Comparison of ENCODE assay signal across 18 cellular contexts in the genomic region with DNA sequence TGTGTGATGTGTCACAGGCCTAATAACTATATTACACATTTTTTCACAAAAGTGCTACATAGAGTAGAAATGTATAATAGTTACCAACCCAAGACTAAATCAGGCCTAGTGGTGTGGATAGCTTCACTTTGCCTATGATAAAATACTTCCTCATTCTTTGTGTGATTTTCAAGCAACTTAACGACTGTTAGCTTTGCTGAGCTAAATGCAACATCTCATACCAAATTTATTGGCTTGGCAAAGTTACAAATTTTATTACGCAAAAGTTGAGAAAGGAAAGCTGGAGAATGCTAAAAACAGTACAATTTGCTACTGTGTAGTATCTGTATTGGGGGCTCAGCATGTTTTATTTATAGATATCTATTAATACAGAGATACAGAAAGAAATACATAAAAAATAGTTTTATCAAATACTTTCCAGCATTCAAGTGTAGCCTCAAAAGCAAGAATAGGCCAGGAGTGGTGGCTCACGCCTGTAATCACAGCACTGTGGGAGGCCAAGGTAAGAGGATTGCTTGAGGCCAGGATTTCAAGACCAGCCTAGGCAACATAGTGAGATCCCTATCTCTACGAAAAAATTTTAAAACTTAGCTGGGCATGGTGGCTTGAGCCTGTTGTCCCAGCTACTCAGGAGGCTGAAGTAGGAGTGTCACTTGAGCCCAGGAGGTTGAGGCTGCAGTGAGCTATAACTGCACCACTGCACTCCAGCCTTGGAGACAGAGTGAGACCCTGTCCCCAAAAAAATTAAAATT. TPM values are rescaled to one million over a fixed set of nuclear protein-coding genes. Genes with fewer than 3 reads are reported as not detected.
DNase-seq lines count a peak whose midpoint lies in the region; ATAC-seq, FAIRE-seq and TF ChIP-seq lines count a peak whose summit lies in the region.
"Had no signal": no experiment of that assay in that cellular context is flagged by ENCODE, and none has a peak within 500 bp of the region (broad histone marks: within the 10 kb centered on the region; RNA-seq: fewer than 3 reads in every experiment).

No MANE protein-coding gene starts in this region.

- H2AFZ ChIP-seq in PC-3 (ENCODE audit: low read length): 0 out of 2 replicates have a peak overlapping the region, but pooled peaks have one; percentile 90
- no peak overlapping the region for H2AFZ ChIP-seq in keratinocyte (ENCODE audit: control insufficient read depth, low read length)

- dilution Hi-C loops in keratinocyte (cut with MboI; ENCODE audit: extremely low pct_ligation_motif_present, low sequenced_read_pairs): no loop called here

- POLR2A ChIA-PET in PC-3 (lab: Charles Lee; ENCODE audit: unreplicated experiment): interaction anchor here (0.5 to 0.6 kb wide), 4 partner anchors 38 to 517 kb away, joined by 3 to 10 read pairs (median 4); no protein-coding TSS in a partner anchor

- ATAC-seq in PC-3 (no peak), GM18505 (IDR thresholded peaks at IDR 0.05; ENCODE audit: unreplicated experiment) (no peak)
- ATAC-seq: activated CD8-positive, alpha-beta memory T cell treated with anti-CD3 and anti-CD28 coated beads, Interleukin-2, amount 10 ng/mL, durations not matched to agents 7 days and 5 days; left ventricle myocardium superior had no signal

- H3K4me3 ChIP-seq in PC-3 (ENCODE audit: low read length): peak overlapping the region; percentile 77; the same call in 1 of the 2 replicates
- no peak overlapping the region for H3K4me3 ChIP-seq in keratinocyte (ENCODE audit: control insufficient read depth in 2 of 3, extremely low read depth in 1 of 3, insufficient read depth in 2 of 3, low read depth in 1 of 3, low read length in 3 of 3)
- H3K4me3 ChIP-seq: cardiac muscle cell had no signal

- peaks cover 9% of the 10 kb centered on the region for H3K79me2 ChIP-seq in PC-3 (ENCODE audit: low read length)
- H3K79me2 ChIP-seq in keratinocyte (ENCODE audit: control insufficient read depth, insufficient read depth, low read length): peaks cover 6% of the 10 kb centered on the region

- H3K4me2 ChIP-seq in PC-3 (ENCODE audit: low read length): peak overlapping the region; percentile 84
- H3K4me2 ChIP-seq in keratinocyte (ENCODE audit: control insufficient read depth, extremely low read depth, insufficient read depth, low read depth, low read length): peak overlapping the region; percentile 95

- FAIRE-seq in H54 (lab: Jason Lieb, UNC): peak; percentile 67
- no peak for FAIRE-seq in keratinocyte (lab: Jason Lieb, UNC)
- FAIRE-seq: endometrium had no signal

- CTCF ChIA-PET in PC-3 (lab: Charles Lee): interaction anchor here (0.5 to 1.1 kb wide), 6 partner anchors 8 to 245 kb away, joined by 3 to 9 read pairs (median 5); no protein-coding TSS in a partner anchor

- DNase-seq in H54 (ENCODE audit: insufficient read length, low spot score) (no peak), PC-3 (peak; percentile 82), keratinocyte (ENCODE audit: low read depth, low spot score) (no peak), germinal center (ENCODE audit: low spot score) (no peak), mucosa of gallbladder (ENCODE audit: low spot score) (no peak), superior temporal gyrus (ENCODE audit: extremely low spot score) (no peak)
- DNase-seq: activated CD8-positive, alpha-beta memory T cell treated with anti-CD3 and anti-CD28 coated beads, Interleukin-2, amount 10 ng/mL, durations not matched to agents 7 days and 5 days; activated naive CD4-positive, alpha-beta T cell treated with anti-CD3 and anti-CD28 coated beads, Interleukin-2, amount 10 ng/mL, durations not matched to agents 7 days and 5 days; left ventricle myocardium superior; NCI-H1694 treated with DMSO at 0.1 percent for 48 hours; nephron progenitor cell; Right ventricle myocardium superior; substantia nigra had no signal

- H3K9ac ChIP-seq in PC-3 (ENCODE audit: low read length): peak overlapping the region; percentile 68
- H3K9ac ChIP-seq in keratinocyte (ENCODE audit: control insufficient read depth, extremely low read depth, insufficient read depth, low read length): no peak overlapping the region

- no peaks in the 10 kb centered on the region for H3K9me3 ChIP-seq in PC-3 (ENCODE audit: low read length)
- H3K9me3 ChIP-seq in keratinocyte (ENCODE audit: control insufficient read depth, low read depth, low read length): no peaks in the 10 kb centered on the region

- intact Hi-C loops in PC-3 (cut with micrococcal nuclease): loop anchor here (5.0 kb wide), 1 partner anchor 629 kb away; no protein-coding TSS in a partner anchor

- no peaks in the 10 kb centered on the region for H3K27me3 ChIP-seq in PC-3 (ENCODE audit: low read length)
- H3K27me3 ChIP-seq in keratinocyte (ENCODE audit: control insufficient read depth, extremely low read depth, insufficient read depth, low read length): no peaks in the 10 kb centered on the region

- peak overlapping the region; percentile 99 for H3K27ac ChIP-seq in 22Rv1
- H3K27ac ChIP-seq in PC-3 (ENCODE audit: low read length): peak overlapping the region; percentile 86
- no peak overlapping the region for H3K27ac ChIP-seq in keratinocyte (ENCODE audit: control insufficient read depth, insufficient read depth, low read length)
- H3K27ac ChIP-seq: cardiac muscle cell, VCaP had no signal

- H3K9me1 ChIP-seq in keratinocyte (ENCODE audit: control insufficient read depth, extremely low read depth, insufficient read depth, low read length): no peaks in the 10 kb centered on the region

- H3F3A ChIP-seq in PC-3 (ENCODE audit: low read length, unreplicated experiment): peaks cover 5% of the 10 kb centered on the region

- TF ChIP-seq CTCF in 22Rv1 (IDR thresholded peaks at IDR 0.05): no peak
- TF ChIP-seq CTCF in PC-3 (conservative IDR thresholded peaks at IDR 0.05; ENCODE audit: low read depth, low read length): no peak
- TF ChIP-seq CTCF in keratinocyte (optimal IDR thresholded peaks at IDR 0.05 in 1 of 3, IDR thresholded peaks at IDR 0.05 in 1 of 3, conservative IDR thresholded peaks at IDR 0.05 in 1 of 3; ENCODE audit: extremely low read depth in 1 of 3, insufficient read depth in 2 of 3, low read length in 3 of 3): no peak

- no peak for TF ChIP-seq POLR2A in H54 (IDR thresholded peaks at IDR 0.05; ENCODE audit: low read depth, low read length)
- TF ChIP-seq POLR2A in GM18505 (IDR thresholded peaks at IDR 0.05; ENCODE audit: borderline replicate concordance, extremely low read depth, insufficient read depth, insufficient read length): no peak

- H3K4me1 ChIP-seq in PC-3 (ENCODE audit: insufficient read depth, low read length) (peaks cover 34% of the 10 kb centered on the region), keratinocyte (ENCODE audit: control insufficient read depth, extremely low read depth, insufficient read depth, low read length) (peaks cover 29% of the 10 kb centered on the region)

- BruUV-seq in PC-3 (replicated peaks; lab: Mats Ljungman, UMichigan): no TSS peak

- no peaks in the 10 kb centered on the region for H3K9me2 ChIP-seq in PC-3 (replicated peaks; ENCODE audit: low read length)

- H3K36me3 ChIP-seq in PC-3 (ENCODE audit: low read depth, low read length): no peaks in the 10 kb centered on the region
- H3K36me3 ChIP-seq in keratinocyte (ENCODE audit: control insufficient read depth in 2 of 2, extremely low read depth in 1 of 2, insufficient read depth in 2 of 2, low read length in 2 of 2): no peaks in the 10 kb centered on the region
- H3K36me3 ChIP-seq: cardiac muscle cell had no signal

- H4K20me1 ChIP-seq in PC-3 (ENCODE audit: low read length) (no peaks in the 10 kb centered on the region), keratinocyte (ENCODE audit: control insufficient read depth, extremely low read depth, insufficient read depth, low read length) (no peaks in the 10 kb centered on the region)

RNA-seq across cellular contexts. Expression of a gene that starts 3.6 kb away (rescaled TPM):
- 21.9 and 25.6 TPM in 2 replicates for total RNA-seq in PC-3 (2014; rRNA removed)
- polyA plus RNA-seq in keratinocyte: 17.2 to 19.7 TPM (median 18.0 TPM) in 3 replicates
- 13.7 TPM for polyA plus RNA-seq in keratinocyte (2011; ENCODE audit: low read depth)
- 8.8 and 14.9 TPM in 2 replicates for polyA plus RNA-seq in keratinocyte (2011; cell fraction: cytosol; rRNA removed)
- 41.0 and 50.4 TPM in 2 replicates for polyA plus RNA-seq in keratinocyte (2011; cell fraction: nucleus; rRNA removed)
- 13.0 and 13.5 TPM in 2 replicates for polyA plus RNA-seq in keratinocyte (2012; ENCODE audit: low replicate concordance)
- polyA minus RNA-seq in keratinocyte: 6.3 to 7.3 TPM (median 7.1 TPM) in 3 replicates
- polyA minus RNA-seq in keratinocyte (2011; cell fraction: cytosol; rRNA and poly(A)+ RNA removed): 9.4 TPM
- 11.9 and 12.2 TPM in 2 replicates for polyA minus RNA-seq in keratinocyte (2011; cell fraction: nucleus; rRNA and poly(A)+ RNA removed)
- 6.5 TPM for total RNA-seq in mucosa of gallbladder
- total RNA-seq: activated CD8-positive, alpha-beta memory T cell treated with anti-CD3 and anti-CD28 coated beads, Interleukin-2, amount 10 ng/mL, durations not matched to agents 7 days and 5 days had no signal
